Comparison of ENCODE assay signal across 1 cellular context in genomic region chr7:36115448-36116321, GRCh38.
TF ChIP-seq lines count a peak whose summit lies in the region.

No MANE protein-coding gene starts in this region.

TF ChIP-seq in HEK293, 187 proteins besides CTCF, POLR2A, EP300 and RAD21 (continued from another document):
- TF ChIP-seq ZNF398 (tag by site-specific recombination; IDR thresholded peaks at IDR 0.05) (0 out of 2 replicates have a peak, but pooled peaks have one; percentile 35), ZBTB17 (tag by site-specific recombination; IDR thresholded peaks at IDR 0.05) (peak; percentile 87), ZIC2 (tag by site-specific recombination; IDR thresholded peaks at IDR 0.05) (peak; percentile 92), ZBTB48 (tag by site-specific recombination; IDR thresholded peaks at IDR 0.05) (peak; percentile 61; the same call in 1 of the 2 replicates), PRDM1 (tag by site-specific recombination; IDR thresholded peaks at IDR 0.05) (peak; percentile 34; the same call in 1 of the 2 replicates), MYNN (tag by site-specific recombination; IDR thresholded peaks at IDR 0.05; ENCODE audit: borderline replicate concordance) (no peak), ZNF629 (tag by site-specific recombination; IDR thresholded peaks at IDR 0.05) (0 out of 2 replicates have a peak, but pooled peaks have one; percentile 23), EGR2 (tag by site-specific recombination; IDR thresholded peaks at IDR 0.05; ENCODE audit: low read depth) (0 out of 2 replicates have a peak, but pooled peaks have one; percentile 11), ZNF610 (tag by site-specific recombination; IDR thresholded peaks at IDR 0.05; ENCODE audit: borderline replicate concordance) (no peak), WT1 (tag by site-specific recombination; IDR thresholded peaks at IDR 0.05) (0 out of 2 replicates have a peak, but pooled peaks have one; percentile 41), ZFP69B (tag by site-specific recombination; IDR thresholded peaks at IDR 0.05) (no peak)
- TF ChIP-seq, protein P1, sequence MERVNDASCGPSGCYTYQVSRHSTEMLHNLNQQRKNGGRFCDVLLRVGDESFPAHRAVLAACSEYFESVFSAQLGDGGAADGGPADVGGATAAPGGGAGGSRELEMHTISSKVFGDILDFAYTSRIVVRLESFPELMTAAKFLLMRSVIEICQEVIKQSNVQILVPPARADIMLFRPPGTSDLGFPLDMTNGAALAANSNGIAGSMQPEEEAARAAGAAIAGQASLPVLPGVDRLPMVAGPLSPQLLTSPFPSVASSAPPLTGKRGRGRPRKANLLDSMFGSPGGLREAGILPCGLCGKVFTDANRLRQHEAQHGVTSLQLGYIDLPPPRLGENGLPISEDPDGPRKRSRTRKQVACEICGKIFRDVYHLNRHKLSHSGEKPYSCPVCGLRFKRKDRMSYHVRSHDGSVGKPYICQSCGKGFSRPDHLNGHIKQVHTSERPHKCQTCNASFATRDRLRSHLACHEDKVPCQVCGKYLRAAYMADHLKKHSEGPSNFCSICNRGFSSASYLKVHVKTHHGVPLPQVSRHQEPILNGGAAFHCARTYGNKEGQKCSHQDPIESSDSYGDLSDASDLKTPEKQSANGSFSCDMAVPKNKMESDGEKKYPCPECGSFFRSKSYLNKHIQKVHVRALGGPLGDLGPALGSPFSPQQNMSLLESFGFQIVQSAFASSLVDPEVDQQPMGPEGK (tag by site-specific recombination; IDR thresholded peaks at IDR 0.05) = no peak
- TF ChIP-seq, protein P2, sequence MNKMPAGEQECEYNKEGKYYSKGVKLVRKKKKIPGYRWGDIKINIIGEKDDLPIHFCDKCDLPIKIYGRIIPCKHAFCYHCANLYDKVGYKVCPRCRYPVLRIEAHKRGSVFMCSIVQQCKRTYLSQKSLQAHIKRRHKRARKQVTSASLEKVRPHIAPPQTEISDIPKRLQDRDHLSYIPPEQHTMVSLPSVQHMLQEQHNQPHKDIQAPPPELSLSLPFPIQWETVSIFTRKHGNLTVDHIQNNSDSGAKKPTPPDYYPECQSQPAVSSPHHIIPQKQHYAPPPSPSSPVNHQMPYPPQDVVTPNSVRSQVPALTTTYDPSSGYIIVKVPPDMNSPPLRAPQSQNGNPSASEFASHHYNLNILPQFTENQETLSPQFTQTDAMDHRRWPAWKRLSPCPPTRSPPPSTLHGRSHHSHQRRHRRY (tag by site-specific recombination; IDR thresholded peaks at IDR 0.05) = no peak
TF ChIP-seq in HEK293: peak in this region for 15.
